Comparison of ENCODE assay signal across 13 cellular contexts in the genomic region with DNA sequence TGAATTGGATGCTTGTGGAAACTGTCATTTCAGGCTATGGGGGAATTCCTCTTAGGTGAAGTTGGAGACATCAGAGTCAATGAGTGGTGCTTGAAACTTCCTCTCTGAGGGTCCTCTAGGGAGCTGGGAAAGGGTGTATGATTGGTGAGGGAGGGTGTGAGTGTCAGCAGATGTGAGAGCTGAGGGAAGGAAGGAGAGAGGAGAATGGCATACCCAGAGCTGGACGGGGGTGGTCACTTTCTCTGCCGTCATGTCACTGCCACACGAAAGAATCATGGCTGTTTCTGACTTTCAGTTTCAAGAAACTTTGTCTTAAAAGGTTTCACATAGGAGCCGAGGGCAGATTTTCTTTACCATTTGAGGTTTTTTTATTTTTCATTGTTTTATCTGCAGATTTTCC. TPM values are rescaled to one million over a fixed set of nuclear protein-coding genes. Genes with fewer than 3 reads are reported as not detected.
A peak's percentile ranks its signal among the peaks of the same experiment; 100 is the strongest.
DNase-seq lines count a peak whose midpoint lies in the region; ATAC-seq and TF ChIP-seq lines count a peak whose summit lies in the region.
"Had no signal": no experiment of that assay in that cellular context is flagged by ENCODE, and none has a peak within 500 bp of the region (broad histone marks: within the 10 kb centered on the region; RNA-seq: fewer than 3 reads in every experiment).

No MANE protein-coding gene starts in this region.

- H3K4me3 ChIP-seq in CD8-positive, alpha-beta T cell (ENCODE audit: low read depth, low read length): no peak overlapping the region
- H3K4me3 ChIP-seq in tibial artery (no peak overlapping the region), SK-N-SH (ENCODE audit: low read depth in 2 of 2, low read length in 1 of 2) (no peak overlapping the region)
- H3K4me3 ChIP-seq: stomach had no signal

- WGBS in SK-N-SH (ENCODE audit: low lambda C conversion rate): 95% methylated on average over 4 of the region's 4 CpGs

- peak overlapping the region; percentile 86 for H3K27ac Mint-ChIP-seq in CD8-positive, alpha-beta T cell
- peak overlapping the region; percentile 22 for H3K27ac Mint-ChIP-seq in activated naive CD8-positive, alpha-beta T cell treated with anti-CD3 and anti-CD28 coated beads, Interleukin-2, amount 10 ng/mL, durations not matched to agents 7 days and 5 days

- no peaks in the 10 kb centered on the region for H3K27me3 Mint-ChIP-seq in CD8-positive, alpha-beta T cell (ENCODE audit: low read depth)
- no peaks in the 10 kb centered on the region for H3K27me3 Mint-ChIP-seq in activated naive CD8-positive, alpha-beta T cell treated with anti-CD3 and anti-CD28 coated beads, Interleukin-2, amount 10 ng/mL, durations not matched to agents 7 days and 5 days

- H3K4me2 ChIP-seq in SK-N-SH: no peak overlapping the region

- CTCF ChIA-PET in CD8-positive, alpha-beta T cell (lab: Charles Lee): interaction anchor here (1.3 kb wide), 1 partner anchor 14 kb away, joined by 3 read pairs; no protein-coding TSS in a partner anchor
- CTCF ChIA-PET in SK-N-SH (lab: Yijun Ruan, JAX): no interaction called here

- TF ChIP-seq CTCF in CD8-positive, alpha-beta T cell (IDR thresholded peaks at IDR 0.05): no peak
- TF ChIP-seq CTCF in tibial artery (IDR thresholded peaks at IDR 0.05) (no peak), SK-N-SH (IDR thresholded peaks at IDR 0.05) (no peak)

- no peak overlapping the region for H3K27ac ChIP-seq in CD8-positive, alpha-beta T cell (ENCODE audit: low read depth, low read length)
- H3K27ac ChIP-seq in tibial artery (no peak overlapping the region), SK-N-SH (ENCODE audit: low read depth in 2 of 2, low read length in 1 of 2) (no peak overlapping the region)
- H3K27ac ChIP-seq: C4-2B, stomach had no signal

- POLR2A ChIA-PET in CD8-positive, alpha-beta T cell (lab: Charles Lee): no interaction called here
- POLR2A ChIA-PET in activated naive CD8-positive, alpha-beta T cell treated with anti-CD3 and anti-CD28 coated beads, Interleukin-2, amount 10 ng/mL, durations not matched to agents 7 days and 5 days (lab: Charles Lee): no interaction called here
- POLR2A ChIA-PET in SK-N-SH (lab: Yijun Ruan, JAX): interaction anchor here (0.5 kb wide), 1 partner anchor 14 kb away, joined by 3 read pairs; no protein-coding TSS in a partner anchor

- intact Hi-C loops in CD8-positive, alpha-beta T cell (cut with DNase I, micrococcal nuclease): loop anchor here in 1 of 2 experiments (5.0 kb wide), 1 partner anchor 57 kb away; a partner anchor contains a TSS
- intact Hi-C loops in tibial artery (cut with DNase I; ENCODE audit: low total_unique reads): no loop called here

- no peak for ATAC-seq in CD8-positive, alpha-beta T cell
- ATAC-seq in GM18868 (IDR thresholded peaks at IDR 0.05; ENCODE audit: unreplicated experiment) (peak; percentile 20), HG03135 (IDR thresholded peaks at IDR 0.05; ENCODE audit: unreplicated experiment) (peak; percentile 33), GM18873 (IDR thresholded peaks at IDR 0.05; ENCODE audit: low FRiP score, unreplicated experiment) (no peak), HG02588 (IDR thresholded peaks at IDR 0.05; ENCODE audit: unreplicated experiment) (no peak)
- ATAC-seq in activated naive CD8-positive, alpha-beta T cell treated with anti-CD3 and anti-CD28 coated beads, Interleukin-2, amount 10 ng/mL, durations not matched to agents 7 days and 5 days (ENCODE audit: low read depth): no peak

- H3K9me2 ChIP-seq in SK-N-SH: no peaks in the 10 kb centered on the region

- TF ChIP-seq EP300 in SK-N-SH (IDR thresholded peaks at IDR 0.05; ENCODE audit: borderline replicate concordance in 1 of 2, low read depth in 1 of 2, low read length in 1 of 2): no peak

- H3K36me3 ChIP-seq in CD8-positive, alpha-beta T cell (ENCODE audit: insufficient read depth, low read length): no peaks in the 10 kb centered on the region
- peaks cover 19 to 55% (median 48%) of the 10 kb centered on the region in 3 donors for H3K36me3 ChIP-seq in tibial artery
- H3K36me3 ChIP-seq in SK-N-SH (replicated peaks in 1 of 2; ENCODE audit: control insufficient read depth in 1 of 2, insufficient read depth in 2 of 2, low read length in 1 of 2): peaks cover 2 to 7% of the 10 kb centered on the region in 2 experiments

- no peak for TF ChIP-seq RAD21 in SK-N-SH (IDR thresholded peaks at IDR 0.05; ENCODE audit: low read length)

- H4K20me1 ChIP-seq in SK-N-SH (ENCODE audit: insufficient read depth): no peaks in the 10 kb centered on the region

- H3K9me3 ChIP-seq in CD8-positive, alpha-beta T cell (ENCODE audit: low read length): no peaks in the 10 kb centered on the region
- H3K9me3 ChIP-seq in tibial artery (no peaks in the 10 kb centered on the region), SK-N-SH (no peaks in the 10 kb centered on the region)
- H3K9me3 ChIP-seq: stomach had no signal

- no peaks in the 10 kb centered on the region for H3K9me3 Mint-ChIP-seq in CD8-positive, alpha-beta T cell
- H3K9me3 Mint-ChIP-seq in activated naive CD8-positive, alpha-beta T cell treated with anti-CD3 and anti-CD28 coated beads, Interleukin-2, amount 10 ng/mL, durations not matched to agents 7 days and 5 days: no peaks in the 10 kb centered on the region

- peaks cover 3% of the 10 kb centered on the region for H3F3A ChIP-seq in SK-N-SH (replicated peaks; ENCODE audit: insufficient read depth)

- DNase-seq in CD8-positive, alpha-beta T cell: no peak
- DNase-seq in activated naive CD8-positive, alpha-beta T cell treated with anti-CD3 and anti-CD28 coated beads, Interleukin-2, amount 10 ng/mL, durations not matched to agents 7 days and 5 days: no peak
- DNase-seq in tibial artery (no peak), SK-N-SH (no peak)
- DNase-seq: activated CD4-positive, CD25-positive, alpha-beta regulatory T cell; retina; stimulated activated CD4-positive, alpha-beta T cell treated with anti-CD3 and anti-CD28 coated beads, Interleukin-2, amount 100 ng/mL, for 48 hours; stomach had no signal

- no peak overlapping the region for H3K9ac ChIP-seq in SK-N-SH

- no peaks in the 10 kb centered on the region for H3K79me2 ChIP-seq in SK-N-SH (ENCODE audit: insufficient read depth)

- no peaks in the 10 kb centered on the region for H3K27me3 ChIP-seq in CD8-positive, alpha-beta T cell (ENCODE audit: insufficient read depth, low read length)
- H3K27me3 ChIP-seq in tibial artery (no peaks in the 10 kb centered on the region), SK-N-SH (ENCODE audit: insufficient read depth) (no peaks in the 10 kb centered on the region)
- H3K27me3 ChIP-seq: stomach had no signal

- H3K4me3 Mint-ChIP-seq in CD8-positive, alpha-beta T cell: peak overlapping the region; percentile 77
- H3K4me3 Mint-ChIP-seq in activated naive CD8-positive, alpha-beta T cell treated with anti-CD3 and anti-CD28 coated beads, Interleukin-2, amount 10 ng/mL, durations not matched to agents 7 days and 5 days: peak overlapping the region; percentile 29

- no peaks in the 10 kb centered on the region for H3K4me1 ChIP-seq in CD8-positive, alpha-beta T cell (ENCODE audit: insufficient read depth, low read length)
- H3K4me1 ChIP-seq in tibial artery (peaks cover 0 to 8% (median 0%) of the 10 kb centered on the region in 4 donors), SK-N-SH (ENCODE audit: control insufficient read depth in 1 of 2, insufficient read depth in 2 of 2, low read depth in 1 of 2, low read length in 1 of 2) (no peaks in the 10 kb centered on the region)

- peaks cover 11% of the 10 kb centered on the region for H3K4me1 Mint-ChIP-seq in CD8-positive, alpha-beta T cell (ENCODE audit: low read depth)
- H3K4me1 Mint-ChIP-seq in activated naive CD8-positive, alpha-beta T cell treated with anti-CD3 and anti-CD28 coated beads, Interleukin-2, amount 10 ng/mL, durations not matched to agents 7 days and 5 days: peaks cover 8% of the 10 kb centered on the region

- H3K36me3 Mint-ChIP-seq in CD8-positive, alpha-beta T cell: peaks cover 72% of the 10 kb centered on the region
- H3K36me3 Mint-ChIP-seq in activated naive CD8-positive, alpha-beta T cell treated with anti-CD3 and anti-CD28 coated beads, Interleukin-2, amount 10 ng/mL, durations not matched to agents 7 days and 5 days: peaks cover 3% of the 10 kb centered on the region

- no peak overlapping the region for H2AFZ ChIP-seq in SK-N-SH (ENCODE audit: low read depth)

TF ChIP-seq in SK-N-SH, 30 proteins besides CTCF, POLR2A, EP300 and RAD21 (continues in another document):
- no peak for TF ChIP-seq RFX5 (IDR thresholded peaks at IDR 0.05; ENCODE audit: low read length)
- no peak for TF ChIP-seq MEF2A (IDR thresholded peaks at IDR 0.05; ENCODE audit: borderline replicate concordance, low read depth)
- TF ChIP-seq FOXJ3 (CRISPR knock-in tag; IDR thresholded peaks at IDR 0.05): no peak
- no peak for TF ChIP-seq ELF1 (IDR thresholded peaks at IDR 0.05)
- TF ChIP-seq FOSL2 (IDR thresholded peaks at IDR 0.05; ENCODE audit: borderline replicate concordance, low read depth): no peak
- TF ChIP-seq NRF1 (IDR thresholded peaks at IDR 0.05; ENCODE audit: low read depth, low read length): no peak
- TF ChIP-seq, protein P1, sequence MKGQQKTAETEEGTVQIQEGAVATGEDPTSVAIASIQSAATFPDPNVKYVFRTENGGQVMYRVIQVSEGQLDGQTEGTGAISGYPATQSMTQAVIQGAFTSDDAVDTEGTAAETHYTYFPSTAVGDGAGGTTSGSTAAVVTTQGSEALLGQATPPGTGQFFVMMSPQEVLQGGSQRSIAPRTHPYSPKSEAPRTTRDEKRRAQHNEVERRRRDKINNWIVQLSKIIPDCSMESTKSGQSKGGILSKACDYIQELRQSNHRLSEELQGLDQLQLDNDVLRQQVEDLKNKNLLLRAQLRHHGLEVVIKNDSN (IDR thresholded peaks at IDR 0.05; ENCODE audit: borderline replicate concordance, low read depth): no peak
- no peak for TF ChIP-seq TCF12 (IDR thresholded peaks at IDR 0.05)

RNA-seq across cellular contexts. Expression of a gene that starts 50.3 kb away (rescaled TPM):
- total RNA-seq in CD8-positive, alpha-beta T cell: 10 to 100 TPM; 39.5 to 47.5 TPM
- total RNA-seq in activated naive CD8-positive, alpha-beta T cell treated with anti-CD3 and anti-CD28 coated beads, Interleukin-2, amount 10 ng/mL, durations not matched to agents 7 days and 5 days: 100 to 1,000 TPM; 204 to 218 TPM
- 34.2 and 35.7 TPM in 2 replicates for polyA plus RNA-seq in SK-N-SH (2012; rRNA removed)
- polyA plus RNA-seq in SK-N-SH (2012; cell fraction: cytosol; rRNA removed): 49.1 and 63.6 TPM in 2 replicates
- polyA plus RNA-seq in SK-N-SH (2012; cell fraction: nucleus; rRNA removed): 14.3 and 22.4 TPM in 2 replicates

RNA-seq across cellular contexts. Expression of a gene that starts 58.8 kb away (rescaled TPM):
- total RNA-seq in CD8-positive, alpha-beta T cell: 1 to 10 TPM; 4.5 to 6.2 TPM
- 10 to 100 TPM in 1 of 2 experiments, 1 to 10 TPM in 1; 9.7 to 10.2 TPM for total RNA-seq in activated naive CD8-positive, alpha-beta T cell treated with anti-CD3 and anti-CD28 coated beads, Interleukin-2, amount 10 ng/mL, durations not matched to agents 7 days and 5 days
- 9.4 and 11.7 TPM in 2 replicates for polyA plus RNA-seq in SK-N-SH (2012; rRNA removed)
- polyA plus RNA-seq in SK-N-SH (2012; cell fraction: cytosol; rRNA removed): 11.9 and 12.8 TPM in 2 replicates
- 5.9 and 7.3 TPM in 2 replicates for polyA plus RNA-seq in SK-N-SH (2012; cell fraction: nucleus; rRNA removed)

RNA-seq across cellular contexts. Expression of a gene that starts 59.1 kb away (rescaled TPM):
- 1 to 10 TPM; 4.7 TPM for total RNA-seq in CD8-positive, alpha-beta T cell
- 1 to 10 TPM; 5.3 to 6.9 TPM for total RNA-seq in activated naive CD8-positive, alpha-beta T cell treated with anti-CD3 and anti-CD28 coated beads, Interleukin-2, amount 10 ng/mL, durations not matched to agents 7 days and 5 days
- polyA plus RNA-seq in SK-N-SH (2012; rRNA removed): 8.1 and 10.9 TPM in 2 replicates
- polyA plus RNA-seq in SK-N-SH (2012; cell fraction: cytosol; rRNA removed): 13.9 and 15.4 TPM in 2 replicates
- polyA plus RNA-seq in SK-N-SH (2012; cell fraction: nucleus; rRNA removed): 2.9 and 5.2 TPM in 2 replicates

Comparison
In these comparisons a context has a peak if more than half of its experiments do, and no peak if none do; other contexts are left out.
1. ATAC-seq: peak in GM18868 (single experiment) and HG03135 (single experiment); none in CD8-positive, alpha-beta T cell (single experiment), activated naive CD8-positive, alpha-beta T cell treated with anti-CD3 and anti-CD28 coated beads, Interleukin-2, amount 10 ng/mL, durations not matched to agents 7 days and 5 days (single experiment), GM18873 (single experiment) and HG02588 (single experiment).
2. RNA of a gene that starts 50.3 kb away (total RNA-seq): 204 to 218 TPM in activated naive CD8-positive, alpha-beta T cell treated with anti-CD3 and anti-CD28 coated beads, Interleukin-2, amount 10 ng/mL, durations not matched to agents 7 days and 5 days; 39.5 to 47.5 TPM in CD8-positive, alpha-beta T cell; every median in the first group is over 4 times any median in the second.